12 cellular contexts compared by ENCODE assay signal in the genomic region with DNA sequence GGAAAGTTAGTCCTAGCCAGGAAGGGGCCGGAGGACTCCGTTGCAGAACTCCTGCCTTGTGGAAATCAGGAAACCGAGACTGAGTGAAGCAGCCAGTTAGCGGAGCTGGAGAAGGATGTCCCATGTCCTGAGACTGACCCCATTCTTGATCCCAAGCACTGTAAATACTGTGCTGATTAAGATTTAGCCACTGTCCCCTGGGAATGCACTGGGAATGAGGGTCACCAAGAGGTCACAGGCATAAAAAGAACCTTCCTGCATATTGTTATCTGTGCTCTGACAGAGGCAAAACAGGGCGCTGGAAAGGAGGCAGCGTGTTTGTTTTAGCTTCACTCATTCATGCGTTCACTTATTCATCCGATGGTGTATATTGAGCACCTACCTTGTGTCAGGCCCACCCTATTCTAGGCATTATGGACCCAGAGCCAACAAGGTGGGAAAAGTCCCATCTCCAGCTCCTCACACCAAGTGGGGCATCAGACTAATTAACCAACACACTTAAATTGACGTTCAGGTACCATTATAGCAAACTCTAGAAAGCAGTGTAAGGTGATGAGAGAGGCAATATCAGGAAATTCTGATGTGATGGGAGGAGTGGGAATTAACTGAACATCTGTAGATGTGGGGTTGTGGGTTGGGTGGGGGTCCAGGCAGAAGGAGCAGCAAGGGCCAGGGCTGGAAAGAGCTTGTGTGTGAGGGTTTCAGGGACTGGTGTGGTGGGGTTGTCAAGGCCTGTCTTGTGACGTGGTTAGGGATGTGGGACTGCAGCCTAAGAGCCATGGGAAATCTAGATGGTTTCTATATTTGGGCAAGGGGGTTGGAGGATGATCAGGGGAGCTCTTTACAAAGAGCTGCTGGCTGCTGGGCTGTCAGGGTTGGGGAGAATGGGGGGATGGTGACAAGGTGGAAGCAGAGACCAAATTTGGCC. TPM values are rescaled to one million over a fixed set of nuclear protein-coding genes. Genes with fewer than 3 reads are reported as not detected.
DNase-seq lines count a peak whose midpoint lies in the region; ATAC-seq and TF ChIP-seq lines count a peak whose summit lies in the region.
"Had no signal": no experiment of that assay in that cellular context is flagged by ENCODE, and none has a peak within 500 bp of the region (broad histone marks: within the 10 kb centered on the region; RNA-seq: fewer than 3 reads in every experiment).

No MANE protein-coding gene starts in this region.

- BruUV-seq in MCF 10A (replicated peaks; lab: Mats Ljungman, UMichigan) = no TSS peak

- TF ChIP-seq CTCF in breast epithelium (IDR thresholded peaks at IDR 0.05) = no peak
- no peak for TF ChIP-seq CTCF in MCF 10A (IDR thresholded peaks at IDR 0.05; ENCODE audit: unreplicated experiment)
- no peak for TF ChIP-seq CTCF in type B pancreatic cell (conservative IDR thresholded peaks at IDR 0.05)

- intact Hi-C loops in breast epithelium (cut with DNase I; ENCODE audit: low total_unique reads) (no loop called here), MCF 10A (cut with micrococcal nuclease) (no loop called here)

- H3K36me3 ChIP-seq in breast epithelium (no peaks in the 10 kb centered on the region), mucosa of rectum (ENCODE audit: control insufficient read depth in 2 of 2, insufficient read depth in 2 of 2, low read length in 2 of 2) (no peaks in the 10 kb centered on the region)
- H3K36me3 ChIP-seq: ovary had no signal

- H3K4me3 ChIP-seq in breast epithelium (no peak overlapping the region), mucosa of rectum (ENCODE audit: low read length in 2 of 2) (no peak overlapping the region)
- H3K4me3 ChIP-seq: ovary had no signal

- H3K4me1 Mint-ChIP-seq in MCF 10A (ENCODE audit: insufficient read depth, unreplicated experiment) (peaks cover 27% of the 10 kb centered on the region), type B pancreatic cell (ENCODE audit: unreplicated experiment) (peaks cover 38% of the 10 kb centered on the region)

- H3K9me3 ChIP-seq in breast epithelium (no peaks in the 10 kb centered on the region), mucosa of rectum (ENCODE audit: control insufficient read depth in 2 of 2, low read length in 2 of 2) (no peaks in the 10 kb centered on the region)
- H3K9me3 ChIP-seq: ovary had no signal

- CTCF ChIA-PET in MCF 10A (lab: Yijun Ruan, JAX) = interaction anchor here (0.6 to 2.1 kb wide), 10 partner anchors 12 to 1799 kb away, joined by 3 to 13 read pairs (median 3); no protein-coding TSS in a partner anchor

- no peak for ATAC-seq in HG02642 (IDR thresholded peaks at IDR 0.05; ENCODE audit: poor library complexity, unreplicated experiment)

- no peaks in the 10 kb centered on the region for H3K27me3 ChIP-seq in breast epithelium
- H3K27me3 ChIP-seq in mucosa of rectum (ENCODE audit: control insufficient read depth in 2 of 2, insufficient read depth in 2 of 2, low read length in 2 of 2) = no peaks in the 10 kb centered on the region
- H3K27me3 ChIP-seq: ovary had no signal

- H3K4me1 ChIP-seq in breast epithelium (peaks cover 5 to 14% of the 10 kb centered on the region in 2 donors), mucosa of rectum (ENCODE audit: control insufficient read depth in 2 of 2, insufficient read depth in 2 of 2, low read length in 2 of 2) (peaks cover 8 to 11% of the 10 kb centered on the region in 2 donors)

- H3K9me3 Mint-ChIP-seq in MCF 10A (ENCODE audit: unreplicated experiment) (no peaks in the 10 kb centered on the region), type B pancreatic cell (no peaks in the 10 kb centered on the region)

- DNase-seq in breast epithelium (ENCODE audit: low spot score in 2 of 2) (no peak), MCF 10A (ENCODE audit: unreplicated experiment) (no peak), fibroblast of gingiva (ENCODE audit: low read depth) (peak; percentile 39), type B pancreatic cell (ENCODE audit: extremely low spot score, unreplicated experiment) (no peak), OCI-M1 (lab: John Stamatoyannopoulos, UW) (no peak), NCI-H446 (lab: John Stamatoyannopoulos, UW) (no peak)
- DNase-seq: activated CD8-positive, alpha-beta memory T cell treated with anti-CD3 and anti-CD28 coated beads, Interleukin-2, amount 50 U/mL, for 48 hours; DND-41; NCI-H2227 treated with DMSO at 0.1 percent for 48 hours had no signal

- H3K27me3 Mint-ChIP-seq in MCF 10A (ENCODE audit: insufficient read depth, unreplicated experiment) (no peaks in the 10 kb centered on the region), type B pancreatic cell (peaks cover 25% of the 10 kb centered on the region)

- H3K27ac ChIP-seq in breast epithelium = peak overlapping the region; percentile 33 to 36
- peak overlapping the region; percentile 34 to 59 for H3K27ac ChIP-seq in mucosa of rectum (ENCODE audit: low read depth in 2 of 2, low read length in 2 of 2)
- H3K27ac ChIP-seq: ovary had no signal

- H3K27ac Mint-ChIP-seq in MCF 10A (ENCODE audit: low read depth, unreplicated experiment) = no peak overlapping the region
- H3K27ac Mint-ChIP-seq in type B pancreatic cell = peak overlapping the region; percentile 46

- no peaks in the 10 kb centered on the region for H3K36me3 Mint-ChIP-seq in MCF 10A (ENCODE audit: insufficient read depth, unreplicated experiment)
- H3K36me3 Mint-ChIP-seq in type B pancreatic cell = no peaks in the 10 kb centered on the region

- TF ChIP-seq POLR2A in breast epithelium (IDR thresholded peaks at IDR 0.05) = no peak

- POLR2A ChIA-PET in MCF 10A (lab: Yijun Ruan, JAX) = interaction anchor here (0.8 to 5.3 kb wide), 6 partner anchors 9 to 85 kb away, joined by 3 to 28 read pairs (median 6); a partner anchor contains a TSS

- H3K4me3 Mint-ChIP-seq in MCF 10A (ENCODE audit: unreplicated experiment) (no peak overlapping the region), type B pancreatic cell (peak overlapping the region; percentile 36)

- H3K9ac ChIP-seq in mucosa of rectum (ENCODE audit: low read depth in 1 of 2, low read length in 2 of 2) = no peak overlapping the region

RNA-seq across cellular contexts. Expression of a gene that starts 10.6 kb away (rescaled TPM):
- total RNA-seq in breast epithelium = 10 to 100 TPM in 1 of 3 donors, 1 to 10 TPM in 2; 6.2 to 10.7 (median 9.5) TPM
- total RNA-seq in MCF 10A (2022) = 22.5 and 33.3 TPM in 2 replicates
- 1.1 and 2.5 TPM in 2 replicates for total RNA-seq in type B pancreatic cell (ENCODE audit: low replicate concordance)
